ENCODE assay signal across 1 cellular context in the genomic region with DNA sequence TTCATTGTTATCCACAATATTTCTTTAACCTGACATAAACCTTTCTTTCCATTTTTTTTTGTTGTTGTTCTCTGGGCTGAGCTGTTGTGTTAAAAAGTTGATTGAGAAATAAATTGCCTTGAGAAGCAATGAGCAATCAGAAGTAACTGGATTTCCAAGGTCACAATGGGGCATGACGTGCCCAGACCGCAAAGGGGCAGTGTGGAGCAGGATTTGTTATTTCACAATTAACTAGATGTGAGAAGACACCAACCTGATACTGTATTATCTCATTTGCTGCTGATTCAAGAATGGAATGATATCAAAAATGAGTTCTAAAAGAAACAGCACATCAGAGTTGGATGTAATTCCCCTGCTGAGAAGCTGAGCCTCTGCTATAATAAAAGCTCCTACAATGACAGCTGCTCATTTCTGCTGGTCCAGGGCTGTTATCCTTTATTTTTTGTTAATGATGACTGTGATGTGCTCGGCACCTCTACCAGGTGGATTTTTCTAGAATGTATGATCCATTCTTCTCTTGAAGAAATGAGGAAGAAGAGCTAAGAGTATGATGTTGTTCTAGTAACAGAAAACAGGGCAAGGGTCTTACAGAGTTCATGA.
TF ChIP-seq lines count a peak whose summit lies in the region.

No MANE protein-coding gene starts in this region.

TF ChIP-seq in liver, 16 proteins besides CTCF, POLR2A, EP300 and RAD21 (continued from another document):
- TF ChIP-seq, protein P1, sequence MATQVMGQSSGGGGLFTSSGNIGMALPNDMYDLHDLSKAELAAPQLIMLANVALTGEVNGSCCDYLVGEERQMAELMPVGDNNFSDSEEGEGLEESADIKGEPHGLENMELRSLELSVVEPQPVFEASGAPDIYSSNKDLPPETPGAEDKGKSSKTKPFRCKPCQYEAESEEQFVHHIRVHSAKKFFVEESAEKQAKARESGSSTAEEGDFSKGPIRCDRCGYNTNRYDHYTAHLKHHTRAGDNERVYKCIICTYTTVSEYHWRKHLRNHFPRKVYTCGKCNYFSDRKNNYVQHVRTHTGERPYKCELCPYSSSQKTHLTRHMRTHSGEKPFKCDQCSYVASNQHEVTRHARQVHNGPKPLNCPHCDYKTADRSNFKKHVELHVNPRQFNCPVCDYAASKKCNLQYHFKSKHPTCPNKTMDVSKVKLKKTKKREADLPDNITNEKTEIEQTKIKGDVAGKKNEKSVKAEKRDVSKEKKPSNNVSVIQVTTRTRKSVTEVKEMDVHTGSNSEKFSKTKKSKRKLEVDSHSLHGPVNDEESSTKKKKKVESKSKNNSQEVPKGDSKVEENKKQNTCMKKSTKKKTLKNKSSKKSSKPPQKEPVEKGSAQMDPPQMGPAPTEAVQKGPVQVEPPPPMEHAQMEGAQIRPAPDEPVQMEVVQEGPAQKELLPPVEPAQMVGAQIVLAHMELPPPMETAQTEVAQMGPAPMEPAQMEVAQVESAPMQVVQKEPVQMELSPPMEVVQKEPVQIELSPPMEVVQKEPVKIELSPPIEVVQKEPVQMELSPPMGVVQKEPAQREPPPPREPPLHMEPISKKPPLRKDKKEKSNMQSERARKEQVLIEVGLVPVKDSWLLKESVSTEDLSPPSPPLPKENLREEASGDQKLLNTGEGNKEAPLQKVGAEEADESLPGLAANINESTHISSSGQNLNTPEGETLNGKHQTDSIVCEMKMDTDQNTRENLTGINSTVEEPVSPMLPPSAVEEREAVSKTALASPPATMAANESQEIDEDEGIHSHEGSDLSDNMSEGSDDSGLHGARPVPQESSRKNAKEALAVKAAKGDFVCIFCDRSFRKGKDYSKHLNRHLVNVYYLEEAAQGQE (IDR thresholded peaks at IDR 0.05), result no peak
TF ChIP-seq in liver: peak in this region for 0.
